Comparison of ENCODE assay signal across 8 cellular contexts in the genomic region with DNA sequence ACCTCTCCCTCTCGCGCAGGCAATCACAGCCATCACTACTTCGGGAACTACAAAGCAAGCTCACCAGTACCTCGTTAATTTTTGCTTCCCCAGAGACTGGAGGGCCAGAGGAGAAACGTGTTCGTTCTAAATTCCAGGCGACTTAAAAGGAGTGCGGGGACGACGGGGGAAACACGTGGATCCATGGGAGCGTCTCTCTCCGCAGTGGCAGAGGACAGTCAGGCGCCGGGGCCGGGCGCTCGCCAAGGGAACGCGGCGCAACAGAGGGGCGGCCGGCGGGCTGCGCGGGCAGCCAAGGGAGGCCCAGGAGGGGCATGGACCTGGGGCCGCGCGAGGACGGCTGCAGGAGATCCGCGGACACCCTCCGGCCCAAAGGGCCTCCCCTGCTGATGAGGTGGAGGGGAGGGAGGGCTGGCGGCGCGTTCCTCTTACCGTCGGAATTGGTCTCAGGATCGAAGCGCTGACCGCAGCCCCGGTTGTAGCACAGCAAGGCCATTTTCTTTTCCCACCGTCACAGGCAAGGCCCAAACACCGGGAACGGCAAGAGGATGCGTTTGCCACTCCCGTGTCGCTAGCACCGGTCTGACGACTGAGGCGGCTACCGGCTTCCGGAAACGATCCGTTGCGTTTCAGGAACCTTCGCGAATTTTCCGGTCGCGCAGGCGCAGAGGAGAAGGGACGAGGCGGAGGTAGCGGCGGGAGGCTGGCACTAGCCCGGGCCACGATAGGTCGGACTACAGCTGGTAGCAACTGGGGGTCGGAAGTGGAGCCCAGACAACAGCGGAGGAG. TPM values are rescaled to one million over a fixed set of nuclear protein-coding genes. Genes with fewer than 3 reads are reported as not detected.
DNase-seq lines count a peak whose midpoint lies in the region; ATAC-seq and TF ChIP-seq lines count a peak whose summit lies in the region.

A gene (minus strand): TSS at position 591 of the 789 bp plus-strand sequence. CDS start 95 bp downstream, at position 496.

- peaks cover 2% of the 10 kb centered on the region for H3K27me3 Mint-ChIP-seq in activated naive CD8-positive, alpha-beta T cell treated with anti-CD3 and anti-CD28 coated beads, Interleukin-2, amount 50 U/mL, for 24 hours

- H3K27ac Mint-ChIP-seq in activated naive CD8-positive, alpha-beta T cell treated with anti-CD3 and anti-CD28 coated beads, Interleukin-2, amount 50 U/mL, for 24 hours = peak within 1 kb of the TSS; percentile 97

- H3K27ac ChIP-seq in parathyroid adenoma = peak within 1 kb of the TSS; percentile 83
- H3K27ac ChIP-seq in tibial nerve = peak within 1 kb of the TSS; percentile 88 to 91 (median 89)

- no peaks in the 10 kb centered on the region for H3K9me3 Mint-ChIP-seq in activated naive CD8-positive, alpha-beta T cell treated with anti-CD3 and anti-CD28 coated beads, Interleukin-2, amount 50 U/mL, for 24 hours

- peak within 1 kb of the TSS; percentile 99 for H3K4me3 Mint-ChIP-seq in activated naive CD8-positive, alpha-beta T cell treated with anti-CD3 and anti-CD28 coated beads, Interleukin-2, amount 50 U/mL, for 24 hours

- 1% methylated on average over 42 to 58 of the region's 71 CpGs for WGBS in tibial nerve, 2 donors

- peak; percentile 96 to 97 for TF ChIP-seq POLR2A in tibial nerve (IDR thresholded peaks at IDR 0.05)

- no peak for TF ChIP-seq CTCF in GM12875 (IDR thresholded peaks at IDR 0.05; ENCODE audit: borderline replicate concordance, insufficient read depth, low read depth, low read length)
- TF ChIP-seq CTCF in parathyroid adenoma (IDR thresholded peaks at IDR 0.05) = no peak
- no peak for TF ChIP-seq CTCF in tibial nerve (IDR thresholded peaks at IDR 0.05)

- ATAC-seq in HG02678 (IDR thresholded peaks at IDR 0.05; ENCODE audit: unreplicated experiment) = peak; percentile 94
- peak; percentile 96 for ATAC-seq in activated naive CD8-positive, alpha-beta T cell treated with anti-CD3 and anti-CD28 coated beads, Interleukin-2, amount 50 U/mL, for 24 hours

- TF ChIP-seq EP300 in tibial nerve (IDR thresholded peaks at IDR 0.05) = peak; percentile 64 to 100

- peak within 1 kb of the TSS; percentile 81 for H3K4me2 ChIP-seq in parathyroid adenoma (ENCODE audit: low read length)

- intact Hi-C loops in cardiac septum (cut with DNase I) = no loop called here

- H2AFZ ChIP-seq in parathyroid adenoma = peak within 1 kb of the TSS; percentile 88

- DNase-seq in NCI-H1105 treated with DMSO at 0.1 percent for 48 hours (lab: John Stamatoyannopoulos, UW) (peak; percentile 87), SW480 (ENCODE audit: low spot score) (peak; percentile 85), cardiac septum (ENCODE audit: low spot score) (peak; percentile 97), tibial nerve (ENCODE audit: low spot score in 2 of 2) (peak; percentile 81 to 89)
- peak; percentile 96 for DNase-seq in activated naive CD8-positive, alpha-beta T cell treated with anti-CD3 and anti-CD28 coated beads, Interleukin-2, amount 50 U/mL, for 24 hours

- H3K9me3 ChIP-seq in parathyroid adenoma (ENCODE audit: control insufficient read depth, low read length) (no peaks in the 10 kb centered on the region), tibial nerve (no peaks in the 10 kb centered on the region)

- H3K9ac ChIP-seq in parathyroid adenoma = peak within 1 kb of the TSS; percentile 46

- H3K36me3 ChIP-seq in parathyroid adenoma (ENCODE audit: control insufficient read depth, insufficient read depth, low read length) (no peaks in the 10 kb centered on the region), tibial nerve (no peaks in the 10 kb centered on the region)

- peaks cover 53% of the 10 kb centered on the region for H3K4me1 Mint-ChIP-seq in activated naive CD8-positive, alpha-beta T cell treated with anti-CD3 and anti-CD28 coated beads, Interleukin-2, amount 50 U/mL, for 24 hours

- peaks cover 36% of the 10 kb centered on the region for H3K36me3 Mint-ChIP-seq in activated naive CD8-positive, alpha-beta T cell treated with anti-CD3 and anti-CD28 coated beads, Interleukin-2, amount 50 U/mL, for 24 hours (ENCODE audit: low read depth)

- peaks cover 8% of the 10 kb centered on the region for H3K4me1 ChIP-seq in parathyroid adenoma
- H3K4me1 ChIP-seq in tibial nerve = peaks cover 0 to 52% (median 18%) of the 10 kb centered on the region in 4 donors

- H3K4me3 ChIP-seq in GM12875 (ENCODE audit: low read depth, low read length) (peak within 1 kb of the TSS; percentile 88), parathyroid adenoma (ENCODE audit: low read depth, low read length) (peak within 1 kb of the TSS; percentile 60), tibial nerve (peak within 1 kb of the TSS; percentile 60 to 91 (median 81))

- H3K79me2 ChIP-seq in parathyroid adenoma = peaks cover 27% of the 10 kb centered on the region

- no peaks in the 10 kb centered on the region for H3K27me3 ChIP-seq in parathyroid adenoma (ENCODE audit: control insufficient read depth, insufficient read depth, low read length)
- H3K27me3 ChIP-seq in tibial nerve = no peaks in the 10 kb centered on the region

RNA-seq across cellular contexts. Expression of the gene that starts here (rescaled TPM):
- total RNA-seq in cardiac septum = 38.4 TPM
- total RNA-seq in tibial nerve = 10 to 100 TPM; 30.0 to 69.3 (median 46.6) TPM

Comparison
In these comparisons a context has a peak if more than half of its experiments do, and no peak if none do; other contexts are left out.
1. Peak in every context shown above with its lines: DNase-seq, ATAC-seq, H3K4me3 ChIP-seq and H3K27ac ChIP-seq.